Comparison of ENCODE assay signal across 23 cellular contexts in genomic region chr3:11536132-11536935, GRCh38.
"Had no signal": no experiment of that assay in that cellular context is flagged by ENCODE, and none has a peak within 500 bp of the region (broad histone marks: within the 10 kb centered on the region; RNA-seq: fewer than 3 reads in every experiment).

No MANE protein-coding gene starts in this region.

- ATAC-seq: activated CD4-positive, CD25-positive, alpha-beta regulatory T cell treated with anti-CD3 and anti-CD28 coated beads, Interleukin-2, amount 50 U/mL, for 24 hours; body of pancreas; heart left ventricle; left lobe of liver; mucosa of descending colon; naive thymus-derived CD4-positive, alpha-beta T cell; stimulated activated naive CD8-positive, alpha-beta T cell treated with anti-CD3 and anti-CD28 coated beads, Interleukin-15, Interleukin-2, amounts not matched to agents 100 U/mL and 50 U/mL, for 24 hours; T-cell had no signal

- H3K9me3 ChIP-seq: body of pancreas, heart left ventricle, mucosa of descending colon, suprapubic skin had no signal

- H3K4me3 Mint-ChIP-seq: activated naive CD8-positive, alpha-beta T cell treated with anti-CD3 and anti-CD28 coated beads for 36 hours; immature natural killer cell; T-cell had no signal

- H3K27ac ChIP-seq: body of pancreas, epithelial cell of prostate, heart left ventricle, suprapubic skin had no signal

- H3K27ac Mint-ChIP-seq: activated naive CD8-positive, alpha-beta T cell treated with anti-CD3 and anti-CD28 coated beads for 36 hours; immature natural killer cell; T-cell; type B pancreatic cell had no signal

- H3K27me3 ChIP-seq: body of pancreas, heart left ventricle, suprapubic skin had no signal

- DNase-seq: activated CD4-positive, alpha-beta T cell treated with anti-CD3 and anti-CD28 coated beads, Interleukin-2, amount 50 U/mL, for 1 hour; activated CD8-positive, alpha-beta memory T cell treated with anti-CD3 and anti-CD28 coated beads for 24 hours; activated naive CD8-positive, alpha-beta T cell treated with anti-CD3 and anti-CD28 coated beads for 36 hours; amygdala; body of pancreas; cortex of kidney; effector memory CD4-positive, alpha-beta T cell; immature natural killer cell; mammary epithelial cell; mucosa of descending colon; naive thymus-derived CD4-positive, alpha-beta T cell; retina; small intestine; stimulated activated CD4-positive, alpha-beta T cell treated with anti-CD3 and anti-CD28 coated beads, Interleukin-4, amount 100 ng/mL, for 24 hours; stimulated activated naive CD8-positive, alpha-beta T cell treated with anti-CD3 and anti-CD28 coated beads, Interleukin-15, Interleukin-2, amounts not matched to agents 100 U/mL and 50 U/mL, for 24 hours; T-cell; T-helper 9 cell had no signal

- H3K36me3 ChIP-seq: heart left ventricle, suprapubic skin had no signal

- H3K27me3 Mint-ChIP-seq: activated naive CD8-positive, alpha-beta T cell treated with anti-CD3 and anti-CD28 coated beads for 36 hours; naive thymus-derived CD4-positive, alpha-beta T cell; T-cell; type B pancreatic cell had no signal

- H3K4me1 ChIP-seq: body of pancreas had no signal

- H3K36me3 Mint-ChIP-seq: activated naive CD8-positive, alpha-beta T cell treated with anti-CD3 and anti-CD28 coated beads for 36 hours had no signal

- H3K4me3 ChIP-seq: body of pancreas, heart left ventricle, mucosa of descending colon, suprapubic skin had no signal

- H3K9me3 Mint-ChIP-seq: activated naive CD8-positive, alpha-beta T cell treated with anti-CD3 and anti-CD28 coated beads for 36 hours; immature natural killer cell; T-cell had no signal

- H3K4me1 Mint-ChIP-seq: activated naive CD8-positive, alpha-beta T cell treated with anti-CD3 and anti-CD28 coated beads for 36 hours; T-cell had no signal
